Comparison of ENCODE assay signal across 1 cellular context in genomic region chr14:50829472-50830043, GRCh38.
TF ChIP-seq lines count a peak whose summit lies in the region.

No MANE protein-coding gene starts in this region.

TF ChIP-seq in HepG2, 621 proteins besides CTCF, POLR2A, EP300 and RAD21 (continued from another document):
- TF ChIP-seq, protein P1, sequence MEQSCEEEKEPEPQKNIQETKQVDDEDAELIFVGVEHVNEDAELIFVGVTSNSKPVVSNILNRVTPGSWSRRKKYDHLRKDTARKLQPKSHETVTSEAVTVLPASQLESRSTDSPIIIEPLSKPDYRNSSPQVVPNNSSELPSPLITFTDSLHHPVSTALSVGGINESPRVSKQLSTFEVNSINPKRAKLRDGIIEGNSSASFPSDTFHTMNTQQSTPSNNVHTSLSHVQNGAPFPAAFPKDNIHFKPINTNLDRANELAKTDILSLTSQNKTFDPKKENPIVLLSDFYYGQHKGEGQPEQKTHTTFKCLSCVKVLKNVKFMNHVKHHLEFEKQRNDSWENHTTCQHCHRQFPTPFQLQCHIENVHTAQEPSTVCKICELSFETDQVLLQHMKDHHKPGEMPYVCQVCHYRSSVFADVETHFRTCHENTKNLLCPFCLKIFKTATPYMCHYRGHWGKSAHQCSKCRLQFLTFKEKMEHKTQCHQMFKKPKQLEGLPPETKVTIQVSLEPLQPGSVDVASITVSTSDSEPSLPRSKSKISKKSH (CRISPR knock-in tag; IDR thresholded peaks at IDR 0.05; ENCODE audit: borderline replicate concordance) = no peak
- TF ChIP-seq ZNF720 (CRISPR knock-in tag; IDR thresholded peaks at IDR 0.05) (no peak), ZNF530 (CRISPR knock-in tag; IDR thresholded peaks at IDR 0.05; ENCODE audit: low read depth) (no peak)
